Comparison of ENCODE assay signal across 20 cellular contexts in the genomic region with DNA sequence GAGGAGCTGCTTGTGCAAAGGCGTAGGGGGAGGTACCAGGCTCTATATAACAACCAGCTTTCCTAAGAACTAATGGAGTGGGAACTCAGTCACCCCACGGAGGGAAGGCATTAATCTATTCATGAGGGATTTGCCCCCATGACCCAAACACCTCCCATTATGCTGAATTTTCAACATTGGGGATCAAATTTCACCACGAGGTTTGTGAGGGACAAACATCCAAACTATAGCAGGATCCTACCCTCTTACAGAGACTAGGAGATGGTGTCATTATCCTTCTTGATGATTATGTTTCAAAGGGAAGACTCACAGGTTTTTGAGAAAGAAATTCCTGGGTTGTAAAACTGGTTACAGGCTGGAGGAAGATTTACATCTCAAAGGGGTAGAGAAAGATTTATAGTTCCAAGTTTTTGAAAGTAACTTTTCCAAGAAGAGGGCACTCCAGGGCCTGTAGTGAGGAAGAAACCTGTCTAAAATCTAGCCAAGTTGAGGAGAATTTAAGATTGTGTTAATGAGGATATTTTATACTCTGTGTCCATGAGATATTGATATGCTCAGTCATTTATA.
DNase-seq lines count a peak whose midpoint lies in the region; ATAC-seq and TF ChIP-seq lines count a peak whose summit lies in the region.
"Had no signal": no experiment of that assay in that cellular context is flagged by ENCODE, and none has a peak within 500 bp of the region (broad histone marks: within the 10 kb centered on the region; RNA-seq: fewer than 3 reads in every experiment).

No MANE protein-coding gene starts in this region.

- peak; percentile 76 for ATAC-seq in GM23338
- no peak for ATAC-seq in activated CD8-positive, alpha-beta T cell treated with anti-CD3 and anti-CD28 coated beads, Interleukin-2, amount 10 ng/mL, durations not matched to agents 7 days and 5 days
- no peak for ATAC-seq in left colon
- ATAC-seq: CD8-positive, alpha-beta T cell had no signal

- H3K36me3 Mint-ChIP-seq in GM23338 (ENCODE audit: low read depth) (peaks cover 41% of the 10 kb centered on the region), neural progenitor cell (no peaks in the 10 kb centered on the region)
- H3K36me3 Mint-ChIP-seq in activated CD8-positive, alpha-beta T cell treated with anti-CD3 and anti-CD28 coated beads, Interleukin-2, amount 10 ng/mL, durations not matched to agents 7 days and 5 days (ENCODE audit: low read depth): no peaks in the 10 kb centered on the region
- H3K36me3 Mint-ChIP-seq: CD8-positive, alpha-beta T cell had no signal

- no peak overlapping the region for H3K4me3 Mint-ChIP-seq in GM23338
- no peak overlapping the region for H3K4me3 Mint-ChIP-seq in neural progenitor cell
- no peak overlapping the region for H3K4me3 Mint-ChIP-seq in activated CD8-positive, alpha-beta T cell treated with anti-CD3 and anti-CD28 coated beads, Interleukin-2, amount 10 ng/mL, durations not matched to agents 7 days and 5 days
- H3K4me3 Mint-ChIP-seq: CD8-positive, alpha-beta T cell had no signal

- peaks cover 37% of the 10 kb centered on the region for H3K9me3 Mint-ChIP-seq in GM23338
- peaks cover 20% of the 10 kb centered on the region for H3K9me3 Mint-ChIP-seq in neural progenitor cell
- peaks cover 5% of the 10 kb centered on the region for H3K9me3 Mint-ChIP-seq in activated CD8-positive, alpha-beta T cell treated with anti-CD3 and anti-CD28 coated beads, Interleukin-2, amount 10 ng/mL, durations not matched to agents 7 days and 5 days (ENCODE audit: insufficient read depth)
- H3K9me3 Mint-ChIP-seq: CD8-positive, alpha-beta T cell had no signal

- H3K9ac ChIP-seq in iPS-20b (ENCODE audit: low read depth, low read length) (no peak overlapping the region; the same call in 1 of the 2 replicates), neural progenitor cell (no peak overlapping the region)
- H3K9ac ChIP-seq: BLaER1, KMS-11, SK-N-SH had no signal

- H3K9me3 ChIP-seq in iPS-20b (ENCODE audit: insufficient read depth, low read depth, low read length) (peaks cover 20% of the 10 kb centered on the region; the same call in 1 of the 2 replicates), neural progenitor cell (ENCODE audit: low read depth) (peaks cover 6% of the 10 kb centered on the region)
- H3K9me3 ChIP-seq: SK-N-SH had no signal

- H3K27ac Mint-ChIP-seq in GM23338 (peak overlapping the region; percentile 14; the same call in 1 of the 2 replicates), neural progenitor cell (peak overlapping the region; percentile 21)
- H3K27ac Mint-ChIP-seq in activated CD8-positive, alpha-beta T cell treated with anti-CD3 and anti-CD28 coated beads, Interleukin-2, amount 10 ng/mL, durations not matched to agents 7 days and 5 days: no peak overlapping the region
- H3K27ac Mint-ChIP-seq: CD8-positive, alpha-beta T cell had no signal

- H3K79me2 ChIP-seq in GM23338 (replicated peaks; ENCODE audit: insufficient read depth) (no peaks in the 10 kb centered on the region), neural progenitor cell (ENCODE audit: low read depth) (no peaks in the 10 kb centered on the region)

- H3K36me3 ChIP-seq in GM23338 (ENCODE audit: insufficient read depth): peaks cover 4% of the 10 kb centered on the region
- no peaks in the 10 kb centered on the region for H3K36me3 ChIP-seq in iPS-20b (ENCODE audit: insufficient read depth, low read depth, low read length)
- no peaks in the 10 kb centered on the region for H3K36me3 ChIP-seq in neural progenitor cell
- H3K36me3 ChIP-seq: BLaER1 had no signal

- H3K4me1 Mint-ChIP-seq in GM23338: peaks cover 34% of the 10 kb centered on the region
- peaks cover 18% of the 10 kb centered on the region for H3K4me1 Mint-ChIP-seq in neural progenitor cell
- no peaks in the 10 kb centered on the region for H3K4me1 Mint-ChIP-seq in activated CD8-positive, alpha-beta T cell treated with anti-CD3 and anti-CD28 coated beads, Interleukin-2, amount 10 ng/mL, durations not matched to agents 7 days and 5 days (ENCODE audit: low read depth)

- H4K20me1 ChIP-seq in GM23338 (replicated peaks; ENCODE audit: insufficient read depth): no peaks in the 10 kb centered on the region
- no peaks in the 10 kb centered on the region for H4K20me1 ChIP-seq in neural progenitor cell (ENCODE audit: low read depth)
- H4K20me1 ChIP-seq: BLaER1 had no signal

- intact Hi-C loops in left colon (cut with DNase I, micrococcal nuclease): no loop called here

- no peak overlapping the region for H2AFZ ChIP-seq in GM23338
- peak overlapping the region; percentile 52 for H2AFZ ChIP-seq in neural progenitor cell (replicated peaks)

- H3K27me3 Mint-ChIP-seq in GM23338 (ENCODE audit: insufficient read depth, low read depth, poor library complexity): peaks cover 6% of the 10 kb centered on the region
- peaks cover 2% of the 10 kb centered on the region for H3K27me3 Mint-ChIP-seq in neural progenitor cell (ENCODE audit: insufficient read depth, low read depth)
- H3K27me3 Mint-ChIP-seq in activated CD8-positive, alpha-beta T cell treated with anti-CD3 and anti-CD28 coated beads, Interleukin-2, amount 10 ng/mL, durations not matched to agents 7 days and 5 days (ENCODE audit: low read depth): no peaks in the 10 kb centered on the region

- H3K4me1 ChIP-seq in GM23338 (ENCODE audit: insufficient read depth) (peaks cover 21% of the 10 kb centered on the region), iPS-20b (ENCODE audit: insufficient read depth, low read length) (peaks cover 25% of the 10 kb centered on the region), neural progenitor cell (peaks cover 34% of the 10 kb centered on the region)
- H3K4me1 ChIP-seq: BLaER1 had no signal

- H3K4me3 ChIP-seq in GM23338: peak overlapping the region; percentile 6; the same call in 1 of the 2 replicates
- H3K4me3 ChIP-seq in iPS-20b (ENCODE audit: low read length): peak overlapping the region; percentile 23; the same call in 1 of the 2 replicates
- peak overlapping the region; percentile 20 for H3K4me3 ChIP-seq in neural progenitor cell
- H3K4me3 ChIP-seq: BLaER1 had no signal

- peak overlapping the region; percentile 33; the same call in 1 of the 2 replicates for H3K27ac ChIP-seq in GM23338 (ENCODE audit: low read depth)
- peak overlapping the region; percentile 10 for H3K27ac ChIP-seq in iPS-20b (ENCODE audit: low read length)
- H3K27ac ChIP-seq in neural progenitor cell: peak overlapping the region; percentile 94
- H3K27ac ChIP-seq: BLaER1, KMS-11 had no signal

- POLR2A ChIA-PET in activated CD8-positive, alpha-beta T cell treated with anti-CD3 and anti-CD28 coated beads, Interleukin-2, amount 10 ng/mL, durations not matched to agents 7 days and 5 days (lab: Charles Lee): no interaction called here

- peak; percentile 40 for DNase-seq in GM23338 (ENCODE audit: low spot score)
- peak; percentile 64 for DNase-seq in NCI-H69 (lab: John Stamatoyannopoulos, UW)
- DNase-seq in neural progenitor cell (ENCODE audit: low spot score): peak; percentile 46
- no peak for DNase-seq in amygdala (lab: John Stamatoyannopoulos, UW)
- no peak for DNase-seq in activated CD8-positive, alpha-beta T cell treated with anti-CD3 and anti-CD28 coated beads, Interleukin-2, amount 10 ng/mL, durations not matched to agents 7 days and 5 days
- no peak for DNase-seq in putamen (ENCODE audit: low spot score)
- DNase-seq in left colon: no peak
- DNase-seq: CD8-positive, alpha-beta T cell; GF-D8; HCEC 1CT; NCI-H1092; NCI-H1694; NCI-H2107; NCI-H526 treated with DMSO at 0.1 percent for 48 hours; NK-92 treated with Interleukin-12 subunit alpha and Interleukin-12 subunit beta, amount 100 ng/mL, for 24 hours; SHP77; SK-N-SH had no signal

- H3K9me2 ChIP-seq in GM23338 (ENCODE audit: insufficient read depth): no peaks in the 10 kb centered on the region
- H3K9me2 ChIP-seq: SK-N-SH had no signal

- no peaks in the 10 kb centered on the region for H3F3A ChIP-seq in GM23338 (replicated peaks; ENCODE audit: low read depth)
- peaks cover 31% of the 10 kb centered on the region for H3F3A ChIP-seq in neural progenitor cell (ENCODE audit: low read depth)

- peak overlapping the region; percentile 48 for H3K4me2 ChIP-seq in GM23338
- H3K4me2 ChIP-seq in neural progenitor cell: peak overlapping the region; percentile 70
- H3K4me2 ChIP-seq: BLaER1, KMS-11, SK-N-SH had no signal

- H3K27me3 ChIP-seq in GM23338 (ENCODE audit: insufficient read depth) (no peaks in the 10 kb centered on the region), iPS-20b (ENCODE audit: insufficient read depth, low read length) (no peaks in the 10 kb centered on the region), neural progenitor cell (no peaks in the 10 kb centered on the region)
- H3K27me3 ChIP-seq: BLaER1 had no signal

- CTCF ChIA-PET in activated CD8-positive, alpha-beta T cell treated with anti-CD3 and anti-CD28 coated beads, Interleukin-2, amount 10 ng/mL, durations not matched to agents 7 days and 5 days (lab: Charles Lee): no interaction called here

- TF ChIP-seq CTCF in GM23338 (conservative IDR thresholded peaks at IDR 0.05; ENCODE audit: low read depth in 2 of 2): no peak
- TF ChIP-seq CTCF in neural progenitor cell (IDR thresholded peaks at IDR 0.05): no peak

Comparison
In these comparisons a context has a peak if more than half of its experiments do, and no peak if none do; other contexts are left out.
1. DNase-seq: peak in GM23338 (single experiment), NCI-H69 (single experiment) and neural progenitor cell (single experiment); none in amygdala (0 of 56), activated CD8-positive, alpha-beta T cell treated with anti-CD3 and anti-CD28 coated beads, Interleukin-2, amount 10 ng/mL, durations not matched to agents 7 days and 5 days (single experiment), putamen (single experiment) and left colon (0 of 2).
2. H3K27ac ChIP-seq: peak in every context shown above with its lines; median percentile 94 in neural progenitor cell; 33 in GM23338; 10 in iPS-20b.
3. Peak in every context shown above with its lines, with median percentiles within 50 percentile points of each other: H3K4me3 ChIP-seq.